In the genomic region with DNA sequence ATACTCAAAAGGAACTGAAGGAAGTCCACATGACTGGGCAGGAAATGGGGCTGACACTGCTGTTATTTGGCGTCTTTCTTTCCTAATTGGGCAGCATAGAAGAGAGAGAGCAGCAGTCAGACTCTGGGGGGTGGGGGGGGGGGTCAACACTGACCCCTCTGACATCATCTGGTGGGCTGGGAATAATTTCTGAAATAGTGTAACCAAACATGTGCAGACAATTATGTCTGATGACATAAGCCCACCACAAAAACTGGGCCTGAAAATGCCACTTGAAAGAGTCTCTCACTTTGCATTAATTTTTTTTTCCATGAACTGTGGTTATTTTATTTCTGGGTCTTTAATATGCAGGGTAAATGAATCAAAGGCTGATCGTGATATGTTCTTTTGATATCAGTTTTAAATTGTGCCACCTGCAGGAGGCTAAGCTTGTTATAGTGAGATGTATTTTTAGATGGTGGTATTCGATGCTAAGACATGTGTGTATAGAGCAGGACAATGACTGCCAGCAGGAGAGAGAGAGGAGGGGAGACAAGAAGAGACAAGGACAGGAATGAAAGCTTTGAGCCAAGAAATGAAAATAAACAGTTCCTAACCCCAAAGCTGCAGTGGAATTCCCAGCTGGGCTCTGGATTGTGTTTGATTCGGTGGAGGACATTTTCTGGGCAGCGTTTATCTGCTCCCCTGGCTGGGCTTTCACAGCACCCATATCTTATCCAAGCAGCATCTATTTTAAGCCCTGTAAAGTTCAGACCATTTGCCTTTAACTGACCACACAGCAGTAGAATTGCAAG, we compare ENCODE assay signal across 1 cellular context.
TF ChIP-seq lines count a peak whose summit lies in the region.

No MANE protein-coding gene starts in this region.

TF ChIP-seq in WTC11, 78 proteins besides CTCF, POLR2A, EP300 and RAD21 (continued from another document):
- TF ChIP-seq ERG (CRISPR knock-in tag; IDR thresholded peaks at IDR 0.05) (no peak), RORB (CRISPR knock-in tag; IDR thresholded peaks at IDR 0.05) (no peak), FOXP1 (CRISPR knock-in tag; IDR thresholded peaks at IDR 0.05; ENCODE audit: borderline replicate concordance) (no peak), NR1H2 (CRISPR knock-in tag; IDR thresholded peaks at IDR 0.05) (no peak), SP1 (CRISPR knock-in tag; conservative IDR thresholded peaks at IDR 0.05) (no peak), ZBTB43 (CRISPR knock-in tag; IDR thresholded peaks at IDR 0.05) (no peak), MLX (CRISPR knock-in tag; IDR thresholded peaks at IDR 0.05) (no peak), ATF6 (CRISPR knock-in tag; IDR thresholded peaks at IDR 0.05) (no peak), IRF2 (CRISPR knock-in tag; IDR thresholded peaks at IDR 0.05; ENCODE audit: borderline replicate concordance, low read depth) (no peak), PRRX2 (CRISPR knock-in tag; IDR thresholded peaks at IDR 0.05) (no peak), IRF1 (CRISPR knock-in tag; IDR thresholded peaks at IDR 0.05) (no peak), OVOL2 (CRISPR knock-in tag; IDR thresholded peaks at IDR 0.05; ENCODE audit: borderline replicate concordance) (no peak), KAT7 (CRISPR knock-in tag; IDR thresholded peaks at IDR 0.05; ENCODE audit: borderline replicate concordance) (no peak)
- TF ChIP-seq, protein P1, sequence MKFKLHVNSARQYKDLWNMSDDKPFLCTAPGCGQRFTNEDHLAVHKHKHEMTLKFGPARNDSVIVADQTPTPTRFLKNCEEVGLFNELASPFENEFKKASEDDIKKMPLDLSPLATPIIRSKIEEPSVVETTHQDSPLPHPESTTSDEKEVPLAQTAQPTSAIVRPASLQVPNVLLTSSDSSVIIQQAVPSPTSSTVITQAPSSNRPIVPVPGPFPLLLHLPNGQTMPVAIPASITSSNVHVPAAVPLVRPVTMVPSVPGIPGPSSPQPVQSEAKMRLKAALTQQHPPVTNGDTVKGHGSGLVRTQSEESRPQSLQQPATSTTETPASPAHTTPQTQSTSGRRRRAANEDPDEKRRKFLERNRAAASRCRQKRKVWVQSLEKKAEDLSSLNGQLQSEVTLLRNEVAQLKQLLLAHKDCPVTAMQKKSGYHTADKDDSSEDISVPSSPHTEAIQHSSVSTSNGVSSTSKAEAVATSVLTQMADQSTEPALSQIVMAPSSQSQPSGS (CRISPR knock-in tag; IDR thresholded peaks at IDR 0.05; ENCODE audit: borderline replicate concordance, low read depth), result no peak
TF ChIP-seq in WTC11: peak in this region for 0.
